ENCODE assay signal across 16 cellular contexts in genomic region chr16:31493506-31494125, GRCh38. TPM values are rescaled to one million over a fixed set of nuclear protein-coding genes. Genes with fewer than 3 reads are reported as not detected.
DNase-seq lines count a peak whose midpoint lies in the region; ATAC-seq and TF ChIP-seq lines count a peak whose summit lies in the region.
"Had no signal": no experiment of that assay in that cellular context is flagged by ENCODE, and none has a peak within 500 bp of the region (broad histone marks: within the 10 kb centered on the region; RNA-seq: fewer than 3 reads in every experiment).

No MANE protein-coding gene starts in this region.

- no peak overlapping the region for H2AK5ac ChIP-seq in IMR-90 (ENCODE audit: low read depth, low read length)

- H3K79me1 ChIP-seq in IMR-90 (ENCODE audit: low read depth in 1 of 2, low read length in 2 of 2), result peaks cover 3 to 5% of the 10 kb centered on the region in 2 experiments; a peak in 2 of 4 replicates

- TF ChIP-seq RAD21 in IMR-90 (IDR thresholded peaks at IDR 0.05; ENCODE audit: low read length), result no peak

- H3K4me1 ChIP-seq in IMR-90 (ENCODE audit: control insufficient read depth, insufficient read depth, low read length) (no peaks in the 10 kb centered on the region), sigmoid colon (peaks cover 0 to 5% (median 3%) of the 10 kb centered on the region in 4 donors), heart right ventricle (peaks cover under 1 to 4% (median 2%) of the 10 kb centered on the region in 9 donors)
- H3K4me1 ChIP-seq: A549, Caco-2 had no signal

- DNase-seq in IMR-90 (no peak), endothelial cell (ENCODE audit: low spot score) (no peak), sigmoid colon (peak; percentile 53), heart right ventricle (no peak)
- no peak for DNase-seq in activated naive CD4-positive, alpha-beta T cell treated with anti-CD3 and anti-CD28 coated beads for 36 hours
- DNase-seq: AML-193; Caco-2; CD4-positive, alpha-beta T cell; GM23248; HCEC 1CT had no signal

- H3K9ac ChIP-seq in IMR-90 (ENCODE audit: low read depth, low read length), result no peak overlapping the region
- H3K9ac ChIP-seq: GM23248 had no signal

- no peaks in the 10 kb centered on the region for H3K27me3 ChIP-seq in IMR-90 (ENCODE audit: control insufficient read depth, insufficient read depth, low read length)
- H3K27me3 ChIP-seq in sigmoid colon, result peaks cover 0 to 3% (median under 1%) of the 10 kb centered on the region in 3 donors
- H3K27me3 ChIP-seq in heart right ventricle, result peaks cover 0 to 3% (median 0%) of the 10 kb centered on the region in 7 donors

- dilution Hi-C loops in IMR-90 (cut with HindIII; ENCODE audit: low sequenced_read_pairs, unreplicated experiment), result no loop called here

- H3K27ac Mint-ChIP-seq in endothelial cell (ENCODE audit: unreplicated experiment), result peak overlapping the region; percentile 1
- H3K27ac Mint-ChIP-seq in activated naive CD4-positive, alpha-beta T cell treated with anti-CD3 and anti-CD28 coated beads for 36 hours, result no peak overlapping the region
- H3K27ac Mint-ChIP-seq: CD4-positive, alpha-beta T cell had no signal

- H3K4me1 Mint-ChIP-seq in endothelial cell (ENCODE audit: unreplicated experiment), result peaks cover 7% of the 10 kb centered on the region
- peaks cover 2% of the 10 kb centered on the region for H3K4me1 Mint-ChIP-seq in activated naive CD4-positive, alpha-beta T cell treated with anti-CD3 and anti-CD28 coated beads for 36 hours (ENCODE audit: low read depth)

- 100% methylated on average over 2 of the region's 18 CpGs; no CpG with 5 or more reads in 1 of the 2 experiments for WGBS in IMR-90 (ENCODE audit: extremely low coverage in 2 of 2, insufficient read length in 1 of 2), 2 experiments
- 96% methylated on average over 18 of the region's 18 CpGs for WGBS in sigmoid colon, 2 donors
- WGBS in heart right ventricle, 2 donors, result 95 to 97% methylated on average over 18 of the region's 18 CpGs

- H3K4me3 ChIP-seq in IMR-90 (ENCODE audit: insufficient read depth, low read depth, low read length) (no peak overlapping the region), sigmoid colon (no peak overlapping the region), heart right ventricle (no peak overlapping the region)
- H3K4me3 ChIP-seq: A549, GM23248 had no signal

- H4K5ac ChIP-seq in IMR-90 (ENCODE audit: low read depth, low read length), result no peak overlapping the region

- H3K4me2 ChIP-seq in IMR-90 (ENCODE audit: low read depth, low read length), result no peak overlapping the region
- H3K4me2 ChIP-seq: A549 had no signal

- H3K56ac ChIP-seq in IMR-90 (ENCODE audit: extremely low read depth, insufficient read depth, low read length), result no peak overlapping the region

- intact Hi-C loops in IMR-90 (cut with micrococcal nuclease) (no loop called here), sigmoid colon (cut with DNase I) (no loop called here), heart right ventricle (cut with DNase I) (loop anchor here in 1 of 10 donors (10.0 kb wide), 1 partner anchor 371 kb away; no protein-coding TSS in a partner anchor)
- intact Hi-C loops in activated naive CD4-positive, alpha-beta T cell treated with anti-CD3 and anti-CD28 coated beads for 36 hours (cut with micrococcal nuclease), result no loop called here

- no peaks in the 10 kb centered on the region for H3K9me3 Mint-ChIP-seq in endothelial cell (ENCODE audit: unreplicated experiment)
- H3K9me3 Mint-ChIP-seq in activated naive CD4-positive, alpha-beta T cell treated with anti-CD3 and anti-CD28 coated beads for 36 hours, result no peaks in the 10 kb centered on the region
- H3K9me3 Mint-ChIP-seq: CD4-positive, alpha-beta T cell had no signal

- H2BK20ac ChIP-seq in IMR-90 (ENCODE audit: low read depth, low read length), result no peak overlapping the region

- CTCF ChIA-PET in IMR-90 (lab: Yijun Ruan, JAX), result no interaction called here
- CTCF ChIA-PET in activated naive CD4-positive, alpha-beta T cell treated with anti-CD3 and anti-CD28 coated beads for 36 hours (lab: Charles Lee), result interaction anchor here (0.6 kb wide), 1 partner anchor 240 kb away, joined by 4 read pairs; no protein-coding TSS in a partner anchor

- ATAC-seq in IMR-90 (ENCODE audit: low read depth) (no peak), heart right ventricle (no peak)
- ATAC-seq: A549 had no signal

- no peak overlapping the region for H3K27ac ChIP-seq in IMR-90 (ENCODE audit: insufficient read depth, low read length)
- H3K27ac ChIP-seq in sigmoid colon, result no peak overlapping the region
- no peak overlapping the region for H3K27ac ChIP-seq in heart right ventricle
- H3K27ac ChIP-seq: 22Rv1, A549, C4-2B, GM23248 had no signal

- TF ChIP-seq CTCF in IMR-90 (conservative IDR thresholded peaks at IDR 0.05; ENCODE audit: low read depth, low read length) (no peak), endothelial cell (IDR thresholded peaks at IDR 0.05; ENCODE audit: unreplicated experiment) (no peak), sigmoid colon (IDR thresholded peaks at IDR 0.05) (no peak), heart right ventricle (IDR thresholded peaks at IDR 0.05) (no peak)

- TF ChIP-seq POLR2A in IMR-90 (IDR thresholded peaks at IDR 0.05; ENCODE audit: low read depth, low read length) (no peak), sigmoid colon (IDR thresholded peaks at IDR 0.05) (no peak)

- no peak overlapping the region for H4K91ac ChIP-seq in IMR-90 (ENCODE audit: insufficient read depth, low read depth, low read length)

- no peak overlapping the region for H3K4ac ChIP-seq in IMR-90 (ENCODE audit: low read depth, low read length)

- no peaks in the 10 kb centered on the region; the same call in 1 of the 2 replicates for H3K9me1 ChIP-seq in IMR-90 (ENCODE audit: insufficient read depth, low read length)

- no peak overlapping the region for H3K4me3 Mint-ChIP-seq in endothelial cell (ENCODE audit: unreplicated experiment)
- H3K4me3 Mint-ChIP-seq in activated naive CD4-positive, alpha-beta T cell treated with anti-CD3 and anti-CD28 coated beads for 36 hours, result no peak overlapping the region
- H3K4me3 Mint-ChIP-seq: CD4-positive, alpha-beta T cell had no signal

- H3K9me3 ChIP-seq in IMR-90 (ENCODE audit: control insufficient read depth, insufficient read depth, low read length), result no peaks in the 10 kb centered on the region
- no peaks in the 10 kb centered on the region for H3K9me3 ChIP-seq in sigmoid colon
- H3K9me3 ChIP-seq in heart right ventricle, result no peaks in the 10 kb centered on the region
- H3K9me3 ChIP-seq: A549, Caco-2 had no signal

- H3K23ac ChIP-seq in IMR-90 (ENCODE audit: low read depth, low read length), result no peak overlapping the region

- H3K18ac ChIP-seq in IMR-90 (ENCODE audit: low read depth, low read length), result no peak overlapping the region

- no peak overlapping the region for H2BK15ac ChIP-seq in IMR-90 (ENCODE audit: low read depth, low read length)

- H3K27me3 Mint-ChIP-seq in endothelial cell (ENCODE audit: unreplicated experiment), result peaks cover 17% of the 10 kb centered on the region
- no peaks in the 10 kb centered on the region for H3K27me3 Mint-ChIP-seq in activated naive CD4-positive, alpha-beta T cell treated with anti-CD3 and anti-CD28 coated beads for 36 hours (ENCODE audit: low read depth)
- H3K27me3 Mint-ChIP-seq: CD4-positive, alpha-beta T cell had no signal

- no peak overlapping the region for H4K8ac ChIP-seq in IMR-90 (ENCODE audit: low read depth in 2 of 2, low read length in 2 of 2)

- POLR2A ChIA-PET in IMR-90 (lab: Charles Lee; ENCODE audit: unreplicated experiment), result no interaction called here

- TF ChIP-seq EP300 in sigmoid colon (IDR thresholded peaks at IDR 0.05), result no peak

- no peak overlapping the region for H2BK5ac ChIP-seq in IMR-90 (ENCODE audit: low read depth, low read length, poor library complexity, severe bottlenecking)

- H3K36me3 ChIP-seq in IMR-90 (ENCODE audit: control insufficient read depth, insufficient read depth, low read length) (peaks cover 74% of the 10 kb centered on the region), sigmoid colon (peaks cover 40 to 84% (median 48%) of the 10 kb centered on the region in 4 donors), heart right ventricle (peaks cover 0 to 95% (median 61%) of the 10 kb centered on the region in 9 donors)

- H2BK120ac ChIP-seq in IMR-90 (ENCODE audit: low read depth, low read length), result no peak overlapping the region

- H2AFZ ChIP-seq in IMR-90 (replicated peaks; ENCODE audit: low read length, poor library complexity), result no peak overlapping the region
- H2AFZ ChIP-seq: GM23248 had no signal

- H4K20me1 ChIP-seq in IMR-90 (ENCODE audit: insufficient read depth, low read length), result no peaks in the 10 kb centered on the region

- peak overlapping the region; percentile 59 for H2AK9ac ChIP-seq in IMR-90 (replicated peaks; ENCODE audit: low read depth, low read length, poor library complexity)

- BruUV-seq in IMR-90 (replicated peaks; lab: Mats Ljungman, UMichigan), result no TSS peak

- in situ Hi-C loops in IMR-90 (cut with MboI; ENCODE audit: low sequenced_read_pairs), result no loop called here

- H3K36me3 Mint-ChIP-seq in endothelial cell (ENCODE audit: low read depth, unreplicated experiment), result peaks cover 48% of the 10 kb centered on the region
- peaks cover 8% of the 10 kb centered on the region for H3K36me3 Mint-ChIP-seq in activated naive CD4-positive, alpha-beta T cell treated with anti-CD3 and anti-CD28 coated beads for 36 hours (ENCODE audit: low read depth)

- H3K14ac ChIP-seq in IMR-90 (replicated peaks; ENCODE audit: low read depth, low read length), result no peak overlapping the region

RNA-seq across cellular contexts. Expression of gene SLC5A2, which starts 10.7 kb away (rescaled TPM):
- total RNA-seq in IMR-90 (2012; rRNA removed) (under 0.01 TPM in 1 of 2 replicates, not detected in the other), endothelial cell (ENCODE audit: unreplicated experiment) (not detected), sigmoid colon (1 to 10 TPM in 1 of 4 donors, under 1 TPM in 3; 0.49 to 1.1 (median 0.70) TPM), heart right ventricle (not detected)
- polyA plus RNA-seq in IMR-90 (2012; rRNA removed) (0.10 TPM in 1 of 2 replicates, not detected in the other), sigmoid colon (1 to 10 TPM in 2 of 3 donors, under 1 TPM in 1; 0.60 to 1.9 (median 1.2) TPM), heart right ventricle (1 to 10 TPM in 1 of 2 donors, under 1 TPM in 1; 0.77 to 1.9 TPM)
- polyA plus RNA-seq in IMR-90 (2012; cell fraction: cytosol; rRNA removed), result 0.03 and 0.04 TPM in 2 replicates
- 0.17 and 0.38 TPM in 2 replicates for polyA plus RNA-seq in IMR-90 (2012; cell fraction: nucleus; rRNA removed; ENCODE audit: low replicate concordance)
- total RNA-seq in activated naive CD4-positive, alpha-beta T cell treated with anti-CD3 and anti-CD28 coated beads for 36 hours, result not detected
- total RNA-seq: GM23248, H4 had no signal
- polyA plus RNA-seq: BJ had no signal

RNA-seq across cellular contexts. Expression of gene RUSF1, which starts 14.6 kb away (rescaled TPM):
- total RNA-seq in IMR-90 (2012; rRNA removed) (22.2 and 22.9 TPM in 2 replicates), endothelial cell (ENCODE audit: unreplicated experiment) (54.2 TPM), sigmoid colon (10 to 100 TPM; 31.6 to 67.0 (median 37.2) TPM), heart right ventricle (10 to 100 TPM; 21.9 to 28.0 (median 24.4) TPM)
- polyA plus RNA-seq in IMR-90 (2012; rRNA removed) (63.6 and 65.0 TPM in 2 replicates), sigmoid colon (10 to 100 TPM in 2 of 3 donors, 1 to 10 TPM in 1; 7.9 to 64.0 (median 12.6) TPM), heart right ventricle (10 to 100 TPM; 31.9 to 44.4 TPM)
- polyA plus RNA-seq in IMR-90 (2012; cell fraction: cytosol; rRNA removed), result 26.5 and 46.5 TPM in 2 replicates
- 212 and 436 TPM in 2 replicates for polyA plus RNA-seq in IMR-90 (2012; cell fraction: nucleus; rRNA removed; ENCODE audit: low replicate concordance)
- 10 to 100 TPM; 24.0 to 26.0 TPM for total RNA-seq in activated naive CD4-positive, alpha-beta T cell treated with anti-CD3 and anti-CD28 coated beads for 36 hours

RNA-seq across cellular contexts. Expression of gene TGFB1I1, which starts 21.7 kb away (rescaled TPM):
- total RNA-seq in IMR-90 (2012; rRNA removed) (24.9 and 30.0 TPM in 2 replicates), endothelial cell (ENCODE audit: unreplicated experiment) (42.5 TPM), sigmoid colon (100 to 1,000 TPM; 124 to 339 (median 205) TPM), heart right ventricle (10 to 100 TPM; 11.3 to 43.0 (median 16.7) TPM)
- polyA plus RNA-seq in IMR-90 (2012; rRNA removed) (118 and 128 TPM in 2 replicates), sigmoid colon (10 to 100 TPM; 10.4 to 31.2 (median 21.0) TPM), heart right ventricle (10 to 100 TPM; 20.8 to 37.3 TPM)
- polyA plus RNA-seq in IMR-90 (2012; cell fraction: cytosol; rRNA removed), result 115 and 151 TPM in 2 replicates
- polyA plus RNA-seq in IMR-90 (2012; cell fraction: nucleus; rRNA removed; ENCODE audit: low replicate concordance), result 210 and 556 TPM in 2 replicates
- under 1 TPM in 1 of 2 experiments, not detected in 1; 0.12 TPM for total RNA-seq in activated naive CD4-positive, alpha-beta T cell treated with anti-CD3 and anti-CD28 coated beads for 36 hours

RNA-seq across cellular contexts. Expression of gene AHSP, which starts 34.1 kb away (rescaled TPM):
- total RNA-seq in IMR-90 (2012; rRNA removed) (not detected in 2 replicates), endothelial cell (ENCODE audit: unreplicated experiment) (not detected), sigmoid colon (not detected), heart right ventricle (not detected)
- polyA plus RNA-seq in IMR-90 (2012; rRNA removed) (not detected in 2 replicates), sigmoid colon (not detected), heart right ventricle (not detected)
- polyA plus RNA-seq in IMR-90 (2012; cell fraction: cytosol; rRNA removed), result not detected in 2 replicates
- polyA plus RNA-seq in IMR-90 (2012; cell fraction: nucleus; rRNA removed; ENCODE audit: low replicate concordance), result not detected in 2 replicates
- not detected for total RNA-seq in activated naive CD4-positive, alpha-beta T cell treated with anti-CD3 and anti-CD28 coated beads for 36 hours
- total RNA-seq: Caco-2; CD4-positive, alpha-beta T cell; GM23248; H4; HT-29 had no signal
- polyA plus RNA-seq: A549, BJ, GM23248 had no signal

RNA-seq across cellular contexts. Expression of gene ARMC5, which starts 34.3 kb away (rescaled TPM):
- 2.3 and 3.1 TPM in 2 replicates for total RNA-seq in IMR-90 (2012; rRNA removed)
- polyA plus RNA-seq in IMR-90 (2012; rRNA removed), result 7.5 and 10.2 TPM in 2 replicates
- 9.2 and 11.1 TPM in 2 replicates for polyA plus RNA-seq in IMR-90 (2012; cell fraction: cytosol; rRNA removed)
- 37.2 and 59.8 TPM in 2 replicates for polyA plus RNA-seq in IMR-90 (2012; cell fraction: nucleus; rRNA removed; ENCODE audit: low replicate concordance)
- total RNA-seq in endothelial cell (ENCODE audit: unreplicated experiment), result 15.9 TPM
- total RNA-seq in sigmoid colon, result 1 to 10 TPM; 3.9 to 9.5 (median 6.6) TPM
- polyA plus RNA-seq in sigmoid colon, result 10 to 100 TPM in 1 of 3 donors, 1 to 10 TPM in 2; 2.4 to 11.1 (median 2.8) TPM
- total RNA-seq in heart right ventricle, result 1 to 10 TPM; 3.8 to 7.8 (median 6.4) TPM
- polyA plus RNA-seq in heart right ventricle, result 10 to 100 TPM in 1 of 2 donors, 1 to 10 TPM in 1; 8.4 to 11.9 TPM
- total RNA-seq in activated naive CD4-positive, alpha-beta T cell treated with anti-CD3 and anti-CD28 coated beads for 36 hours, result 1 to 10 TPM; 6.3 to 6.7 TPM

Comparison
In these comparisons a context has a peak if more than half of its experiments do, and no peak if none do; other contexts are left out.
1. RNA of gene TGFB1I1, which starts 21.7 kb away (total RNA-seq): 124 to 339 TPM in sigmoid colon, 42.5 TPM in endothelial cell (single experiment), 24.9 to 30.0 TPM in IMR-90 and 11.3 to 43.0 TPM in heart right ventricle; 0.12 TPM in activated naive CD4-positive, alpha-beta T cell treated with anti-CD3 and anti-CD28 coated beads for 36 hours; every median in the first group is over 10 times any median in the second.